Comparison of ENCODE assay signal across 22 cellular contexts in genomic region chr2:239714116-239714515, GRCh38.
"Had no signal": no experiment of that assay in that cellular context is flagged by ENCODE, and none has a peak within 500 bp of the region (broad histone marks: within the 10 kb centered on the region; RNA-seq: fewer than 3 reads in every experiment).

No MANE protein-coding gene starts in this region.

- H3K4me1 ChIP-seq: left ventricle myocardium inferior, lower lobe of right lung, parathyroid adenoma, psoas muscle had no signal

- H3K36me3 ChIP-seq: left ventricle myocardium inferior, lower lobe of right lung, neural progenitor cell, vagina had no signal

- H3K9me3 ChIP-seq: vagina had no signal

- H2AFZ ChIP-seq: neural progenitor cell, parathyroid adenoma had no signal

- FAIRE-seq: colon, endothelial cell of umbilical vein, islet of Langerhans had no signal

- H3K4me2 ChIP-seq: neural progenitor cell had no signal

- ATAC-seq: lower lobe of right lung; natural killer cell treated with Interleukin-12 subunit alpha and Interleukin-12 subunit beta and Interleukin-15 and Interleukin-18, amount 100 ng/mL, for 72 hours; psoas muscle; sciatic nerve had no signal

- H3K27me3 ChIP-seq: neural progenitor cell, vagina had no signal

- DNase-seq: endodermal cell; erythroblast; foreskin melanocyte; hypothalamus; left ventricle myocardium inferior; lower lobe of right lung; midbrain; nucleus accumbens; psoas muscle; retina; stimulated activated CD4-positive, alpha-beta T cell treated with anti-CD3 and anti-CD28 coated beads, Interleukin-12 subunit alpha, Interleukin-12 subunit beta, amount 100 ng/mL, for 4 hours; stimulated activated naive CD4-positive, alpha-beta T cell; trophoblast cell had no signal

- H3K4me3 ChIP-seq: left ventricle myocardium inferior, lower lobe of right lung, neural progenitor cell, psoas muscle, skin epidermis, vagina had no signal

- H3K9ac ChIP-seq: neural progenitor cell, parathyroid adenoma had no signal

- H3K79me2 ChIP-seq: parathyroid adenoma had no signal

- H3K27ac ChIP-seq: left ventricle myocardium inferior, lower lobe of right lung, neural progenitor cell, parathyroid adenoma, psoas muscle, skin epidermis, vagina had no signal
